ENCODE assay signal across 13 cellular contexts in the genomic region with DNA sequence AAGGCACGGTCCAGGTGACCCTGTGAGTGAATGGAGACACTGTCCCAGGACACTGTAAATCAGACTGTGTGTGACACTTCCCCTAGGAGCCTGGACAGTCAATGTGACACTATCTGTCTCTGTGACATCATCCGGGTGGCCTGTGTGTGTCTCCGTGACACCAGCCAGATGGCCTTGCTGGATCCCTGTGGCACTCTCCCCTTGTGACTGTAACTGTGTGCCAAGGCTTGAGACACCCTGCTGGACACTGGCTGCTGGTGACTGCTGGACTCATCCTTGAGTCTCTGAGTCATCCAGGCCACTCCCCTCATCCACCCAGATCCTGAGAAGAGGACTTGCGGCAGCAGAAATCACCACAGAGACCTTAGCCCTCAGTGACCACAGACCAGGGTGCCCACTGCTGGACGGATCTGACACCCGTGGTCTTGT. TPM values are rescaled to one million over a fixed set of nuclear protein-coding genes. Genes with fewer than 3 reads are reported as not detected.
DNase-seq lines count a peak whose midpoint lies in the region; ATAC-seq and TF ChIP-seq lines count a peak whose summit lies in the region.
"Had no signal": no experiment of that assay in that cellular context is flagged by ENCODE, and none has a peak within 500 bp of the region (broad histone marks: within the 10 kb centered on the region; RNA-seq: fewer than 3 reads in every experiment).

No MANE protein-coding gene starts in this region.

- H3K27ac Mint-ChIP-seq in activated T-cell treated with anti-CD3 and anti-CD28 coated beads, Interleukin-2, amount 50 U/mL, for 24 hours: no peak overlapping the region
- H3K27ac Mint-ChIP-seq in activated CD4-positive, alpha-beta T cell treated with anti-CD3 and anti-CD28 coated beads, Interleukin-2, amount 10 ng/mL, durations not matched to agents 7 days and 5 days: no peak overlapping the region
- H3K27ac Mint-ChIP-seq: CD8-positive, alpha-beta memory T cell; memory B cell had no signal

- H3K9me3 ChIP-seq in PC-3 (ENCODE audit: low read length): no peaks in the 10 kb centered on the region
- H3K9me3 ChIP-seq: Peyer's patch had no signal

- H3K79me2 ChIP-seq in PC-3 (ENCODE audit: low read length): no peaks in the 10 kb centered on the region

- intact Hi-C loops in PC-3 (cut with micrococcal nuclease) (no loop called here), dorsolateral prefrontal cortex (cut with DNase I) (loop anchor here in 1 of 2 donors (5.0 kb wide), 1 partner anchor 92 kb away; no protein-coding TSS in a partner anchor)

- ATAC-seq in PC-3 (peak; percentile 89), foreskin keratinocyte (no peak)

- H3K4me1 ChIP-seq in PC-3 (ENCODE audit: insufficient read depth, low read length) (no peaks in the 10 kb centered on the region), foreskin keratinocyte (no peaks in the 10 kb centered on the region)
- H3K4me1 ChIP-seq: Peyer's patch had no signal

- H3K27me3 ChIP-seq in BJ (ENCODE audit: control insufficient read depth, insufficient read depth, low read length) (peaks cover 12% of the 10 kb centered on the region), PC-3 (ENCODE audit: low read length) (peaks cover 32% of the 10 kb centered on the region), dorsolateral prefrontal cortex (peaks cover 0 to 4% (median 0%) of the 10 kb centered on the region in 45 donors), foreskin keratinocyte (peaks cover 43% of the 10 kb centered on the region)
- H3K27me3 ChIP-seq: Peyer's patch had no signal

- no peaks in the 10 kb centered on the region for H4K20me1 ChIP-seq in PC-3 (ENCODE audit: low read length)

- H3K4me3 Mint-ChIP-seq in activated T-cell treated with anti-CD3 and anti-CD28 coated beads, Interleukin-2, amount 50 U/mL, for 24 hours: no peak overlapping the region
- H3K4me3 Mint-ChIP-seq in activated CD4-positive, alpha-beta T cell treated with anti-CD3 and anti-CD28 coated beads, Interleukin-2, amount 10 ng/mL, durations not matched to agents 7 days and 5 days: no peak overlapping the region
- H3K4me3 Mint-ChIP-seq: CD8-positive, alpha-beta memory T cell; memory B cell had no signal

- no peak overlapping the region for H3K4me3 ChIP-seq in BJ (ENCODE audit: low read depth, low read length)
- no peak overlapping the region for H3K4me3 ChIP-seq in PC-3 (ENCODE audit: low read length)
- peak overlapping the region in 3 of 59 donors; percentile 7 to 26 (median 14) for H3K4me3 ChIP-seq in dorsolateral prefrontal cortex
- H3K4me3 ChIP-seq: Peyer's patch had no signal

- POLR2A ChIA-PET in BJ (lab: Charles Lee) (no interaction called here), PC-3 (lab: Charles Lee; ENCODE audit: unreplicated experiment) (no interaction called here)
- POLR2A ChIA-PET in activated CD4-positive, alpha-beta T cell treated with anti-CD3 and anti-CD28 coated beads, Interleukin-2, amount 10 ng/mL, durations not matched to agents 7 days and 5 days (lab: Charles Lee): no interaction called here

- H3K36me3 ChIP-seq in BJ (ENCODE audit: control insufficient read depth, insufficient read depth, low read length) (no peaks in the 10 kb centered on the region), PC-3 (ENCODE audit: low read depth, low read length) (no peaks in the 10 kb centered on the region)
- H3K36me3 ChIP-seq: Peyer's patch had no signal

- H3K9me3 Mint-ChIP-seq in activated T-cell treated with anti-CD3 and anti-CD28 coated beads, Interleukin-2, amount 50 U/mL, for 24 hours: no peaks in the 10 kb centered on the region
- peaks cover 1% of the 10 kb centered on the region for H3K9me3 Mint-ChIP-seq in activated CD4-positive, alpha-beta T cell treated with anti-CD3 and anti-CD28 coated beads, Interleukin-2, amount 10 ng/mL, durations not matched to agents 7 days and 5 days
- H3K9me3 Mint-ChIP-seq: CD8-positive, alpha-beta memory T cell; memory B cell had no signal

- peak; percentile 35; the same call in 1 of the 2 replicates for TF ChIP-seq CTCF in BJ (IDR thresholded peaks at IDR 0.05; ENCODE audit: insufficient read depth, low read depth, low read length)
- TF ChIP-seq CTCF in PC-3 (conservative IDR thresholded peaks at IDR 0.05; ENCODE audit: low read depth, low read length): 0 out of 2 replicates have a peak, but pooled peaks have one; percentile 12
- peak in 30 of 56 donors; percentile 10 to 50 (median 32) for TF ChIP-seq CTCF in dorsolateral prefrontal cortex (IDR thresholded peaks at IDR 0.05 in 54 of 56, conservative IDR thresholded peaks at IDR 0.05 in 2 of 56; ENCODE audit: low read depth in 1 of 56, partially characterized antibody in 56 of 56)
- no peak for TF ChIP-seq CTCF in foreskin keratinocyte (conservative IDR thresholded peaks at IDR 0.05)

- CTCF ChIA-PET in BJ (lab: Yijun Ruan, JAX) (no interaction called here), PC-3 (lab: Charles Lee) (no interaction called here)
- CTCF ChIA-PET in activated CD4-positive, alpha-beta T cell treated with anti-CD3 and anti-CD28 coated beads, Interleukin-2, amount 10 ng/mL, durations not matched to agents 7 days and 5 days (lab: Charles Lee): no interaction called here

- peaks cover 70% of the 10 kb centered on the region for H3K27me3 Mint-ChIP-seq in activated T-cell treated with anti-CD3 and anti-CD28 coated beads, Interleukin-2, amount 50 U/mL, for 24 hours
- H3K27me3 Mint-ChIP-seq in activated CD4-positive, alpha-beta T cell treated with anti-CD3 and anti-CD28 coated beads, Interleukin-2, amount 10 ng/mL, durations not matched to agents 7 days and 5 days: peaks cover 26% of the 10 kb centered on the region

- BruUV-seq in PC-3 (replicated peaks; lab: Mats Ljungman, UMichigan): no TSS peak

- H2AFZ ChIP-seq in PC-3 (ENCODE audit: low read length): no peak overlapping the region

- H3K4me2 ChIP-seq in PC-3 (ENCODE audit: low read length): no peak overlapping the region

- H3K27ac ChIP-seq in PC-3 (ENCODE audit: low read length): no peak overlapping the region
- H3K27ac ChIP-seq in dorsolateral prefrontal cortex: peak overlapping the region in 58 of 59 donors; percentile 81 to 99 (median 95)
- H3K27ac ChIP-seq in foreskin keratinocyte: no peak overlapping the region
- H3K27ac ChIP-seq: Peyer's patch had no signal

- peaks cover 2% of the 10 kb centered on the region for H3K4me1 Mint-ChIP-seq in activated T-cell treated with anti-CD3 and anti-CD28 coated beads, Interleukin-2, amount 50 U/mL, for 24 hours (ENCODE audit: low read depth)
- H3K4me1 Mint-ChIP-seq in activated CD4-positive, alpha-beta T cell treated with anti-CD3 and anti-CD28 coated beads, Interleukin-2, amount 10 ng/mL, durations not matched to agents 7 days and 5 days: no peaks in the 10 kb centered on the region

- no peaks in the 10 kb centered on the region for H3K9me2 ChIP-seq in PC-3 (replicated peaks; ENCODE audit: low read length)

- no peaks in the 10 kb centered on the region for H3F3A ChIP-seq in PC-3 (ENCODE audit: low read length, unreplicated experiment)

- DNase-seq in BJ (ENCODE audit: low read depth) (no peak), PC-3 (peak; percentile 62), dorsolateral prefrontal cortex (peak; percentile 70 to 97 (median 91)), midbrain (lab: John Stamatoyannopoulos, UW) (peak; percentile 90), ureter (ENCODE audit: low spot score) (no peak), foreskin keratinocyte (no peak)
- no peak for DNase-seq in activated T-cell treated with anti-CD3 and anti-CD28 coated beads, Interleukin-2, amount 50 U/mL, for 24 hours
- no peak for DNase-seq in activated CD4-positive, alpha-beta T cell treated with anti-CD3 and anti-CD28 coated beads, Interleukin-2, amount 10 ng/mL, durations not matched to agents 7 days and 5 days
- DNase-seq: activated CD4-positive, alpha-beta T cell treated with anti-CD3 and anti-CD28 coated beads, Interleukin-2, amount 50 U/mL, for 48 hours; CD8-positive, alpha-beta memory T cell; stimulated activated CD4-positive, alpha-beta T cell treated with anti-CD3 and anti-CD28 coated beads, Interleukin-2, amount 100 ng/mL, for 24 hours had no signal

- H3K36me3 Mint-ChIP-seq in activated T-cell treated with anti-CD3 and anti-CD28 coated beads, Interleukin-2, amount 50 U/mL, for 24 hours (ENCODE audit: low read depth): no peaks in the 10 kb centered on the region
- no peaks in the 10 kb centered on the region for H3K36me3 Mint-ChIP-seq in activated CD4-positive, alpha-beta T cell treated with anti-CD3 and anti-CD28 coated beads, Interleukin-2, amount 10 ng/mL, durations not matched to agents 7 days and 5 days (ENCODE audit: low read depth)
- H3K36me3 Mint-ChIP-seq: memory B cell had no signal

- no peak overlapping the region for H3K9ac ChIP-seq in PC-3 (ENCODE audit: low read length)

RNA-seq across cellular contexts. Expression of a gene that starts 51.6 kb away (rescaled TPM):
- polyA plus RNA-seq in BJ (2011; rRNA removed) (4.1 and 7.5 TPM in 2 replicates), foreskin keratinocyte (60.5 and 64.7 TPM in 2 replicates)
- 3.1 and 3.4 TPM in 2 replicates for polyA minus RNA-seq in BJ (2011; rRNA and poly(A)+ RNA removed)
- total RNA-seq in PC-3 (2014; rRNA removed) (47.8 and 52.2 TPM in 2 replicates), dorsolateral prefrontal cortex (10 to 100 TPM; 11.9 to 45.9 (median 24.6) TPM), ureter (44.0 TPM), foreskin keratinocyte (52.2 and 55.9 TPM in 2 replicates)
- total RNA-seq in activated CD4-positive, alpha-beta T cell treated with anti-CD3 and anti-CD28 coated beads, Interleukin-2, amount 10 ng/mL, durations not matched to agents 7 days and 5 days: 10 to 100 TPM; 20.3 to 21.8 TPM

RNA-seq across cellular contexts. Expression of a gene that starts 51.8 kb away (rescaled TPM):
- polyA plus RNA-seq in BJ (2011; rRNA removed): 16.3 and 22.2 TPM in 2 replicates
- polyA minus RNA-seq in BJ (2011; rRNA and poly(A)+ RNA removed): 9.0 and 10.6 TPM in 2 replicates
- total RNA-seq in PC-3 (2014; rRNA removed): 83.0 and 83.5 TPM in 2 replicates
- total RNA-seq in dorsolateral prefrontal cortex: 10 to 100 TPM; 17.6 to 53.8 (median 31.3) TPM
- 10 to 100 TPM; 21.4 to 25.7 TPM for total RNA-seq in activated CD4-positive, alpha-beta T cell treated with anti-CD3 and anti-CD28 coated beads, Interleukin-2, amount 10 ng/mL, durations not matched to agents 7 days and 5 days
- 65.8 TPM for total RNA-seq in ureter
- 68.0 and 91.7 TPM in 2 replicates for total RNA-seq in foreskin keratinocyte
- 97.6 and 115 TPM in 2 replicates for polyA plus RNA-seq in foreskin keratinocyte

Comparison
In these comparisons a context has a peak if more than half of its experiments do, and no peak if none do; other contexts are left out.
1. DNase-seq: peak in PC-3 (single experiment), dorsolateral prefrontal cortex (10 of 10) and midbrain (single experiment); none in BJ (single experiment), activated T-cell treated with anti-CD3 and anti-CD28 coated beads, Interleukin-2, amount 50 U/mL, for 24 hours (single experiment), activated CD4-positive, alpha-beta T cell treated with anti-CD3 and anti-CD28 coated beads, Interleukin-2, amount 10 ng/mL, durations not matched to agents 7 days and 5 days (single experiment), ureter (single experiment) and foreskin keratinocyte (0 of 2).
2. H3K27ac ChIP-seq: peak in dorsolateral prefrontal cortex (58 of 59); none in PC-3 (single experiment) and foreskin keratinocyte (single experiment).